In the genomic region with DNA sequence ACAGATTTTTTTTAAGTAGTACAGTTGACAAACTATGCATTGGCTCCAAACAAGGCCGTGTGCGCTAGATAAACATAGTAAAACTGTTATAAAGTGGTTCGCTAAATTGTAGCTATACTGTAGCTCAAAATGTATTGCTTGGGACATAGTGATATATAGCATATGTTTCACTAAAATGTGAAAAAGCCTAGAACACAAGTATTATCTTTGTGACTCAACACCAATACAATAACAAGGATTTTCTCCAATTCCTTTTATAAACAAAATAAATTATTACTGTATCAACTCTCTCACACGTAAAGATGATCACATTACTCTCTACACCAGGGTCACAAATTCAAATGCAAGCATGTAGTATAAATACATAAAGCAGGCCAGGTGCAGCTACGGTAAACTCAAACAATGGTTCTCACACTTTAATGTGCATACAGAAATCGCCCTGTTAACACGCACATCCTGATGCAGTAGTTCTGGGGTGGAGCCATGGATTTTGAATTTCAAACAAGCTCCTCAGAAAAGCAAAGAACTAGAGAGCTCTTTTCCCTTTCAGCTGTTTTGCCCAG, we compare ENCODE assay signal across 27 cellular contexts.
DNase-seq lines count a peak whose midpoint lies in the region; ATAC-seq and TF ChIP-seq lines count a peak whose summit lies in the region.
"Had no signal": no experiment of that assay in that cellular context is flagged by ENCODE, and none has a peak within 500 bp of the region (broad histone marks: within the 10 kb centered on the region; RNA-seq: fewer than 3 reads in every experiment).

No MANE protein-coding gene starts in this region.

- CTCF ChIA-PET in HEK293 (lab: Yijun Ruan, JAX): interaction anchor here (0.7 kb wide), 1 partner anchor 74 kb away, joined by 3 read pairs; no protein-coding TSS in a partner anchor

- no peaks in the 10 kb centered on the region for H3K27me3 ChIP-seq in foreskin keratinocyte
- H3K27me3 ChIP-seq: right lobe of liver, tibial nerve had no signal

- H3K4me3 ChIP-seq in HEK293 (ENCODE audit: low read depth, low read length): no peak overlapping the region
- H3K4me3 ChIP-seq: prostate gland, right lobe of liver, tibial nerve had no signal

- no peak for TF ChIP-seq CTCF in HEK293 (tag by site-specific recombination; IDR thresholded peaks at IDR 0.05)
- no peak for TF ChIP-seq CTCF in foreskin keratinocyte (conservative IDR thresholded peaks at IDR 0.05)

- no peak for ATAC-seq in foreskin keratinocyte
- ATAC-seq in GM21528 (IDR thresholded peaks at IDR 0.05; ENCODE audit: low FRiP score, unreplicated experiment): no peak
- ATAC-seq: activated CD8-positive, alpha-beta memory T cell treated with anti-CD3 and anti-CD28 coated beads, Interleukin-2, amount 10 ng/mL, durations not matched to agents 7 days and 5 days; activated T-cell treated with anti-CD3 and anti-CD28 coated beads, Interleukin-2, amount 50 U/mL, for 4 hours; naive thymus-derived CD8-positive, alpha-beta T cell; PC-3; right lobe of liver; SK-N-SH treated with all-trans-retinoic acid at 6 μM for 48 hours; T-helper 17 cell had no signal

- no peaks in the 10 kb centered on the region for H3K36me3 ChIP-seq in HEK293 (ENCODE audit: control insufficient read depth in 2 of 2, insufficient read depth in 1 of 2, low read length in 2 of 2)
- H3K36me3 ChIP-seq: prostate gland, right lobe of liver, tibial nerve had no signal

- peak; percentile 57 for DNase-seq in COLO668 (lab: John Stamatoyannopoulos, UW; ENCODE audit: unreplicated experiment)
- DNase-seq in NCI-H510A (lab: John Stamatoyannopoulos, UW): peak; percentile 38
- DNase-seq in brain pericyte (ENCODE audit: low read depth, low spot score): peak; percentile 70
- no peak for DNase-seq in COR-L47 (lab: John Stamatoyannopoulos, UW)
- no peak for DNase-seq in foreskin keratinocyte
- no peak for DNase-seq in GM19240 (ENCODE audit: insufficient read length, low spot score)
- DNase-seq: activated CD8-positive, alpha-beta memory T cell treated with anti-CD3 and anti-CD28 coated beads, Interleukin-2, amount 10 ng/mL, durations not matched to agents 7 days and 5 days; activated gamma-delta T cell; activated naive CD8-positive, alpha-beta T cell treated with anti-CD3 and anti-CD28 coated beads for 36 hours; activated T-cell treated with anti-CD3 and anti-CD28 coated beads, Interleukin-2, amount 50 U/mL, for 4 hours; AML-193; anterior cingulate cortex; CD4-positive, alpha-beta T cell; naive thymus-derived CD8-positive, alpha-beta T cell; NCI-H1048; NCI-H1930; NCI-H446; NK-92 treated with Interleukin-12 subunit alpha and Interleukin-12 subunit beta, amount 100 ng/mL, for 24 hours; PC-3; right lobe of liver; stimulated activated CD4-positive, alpha-beta T cell treated with anti-CD3 and anti-CD28 coated beads, Interleukin-4, amount 100 ng/mL, for 1 hour; T-helper 17 cell had no signal

- H3K27ac ChIP-seq in HEK293 (ENCODE audit: extremely low read depth, low read depth, low read length) (peak overlapping the region; percentile 26; the same call in 1 of the 2 replicates), foreskin keratinocyte (no peak overlapping the region)
- H3K27ac ChIP-seq: prostate gland, right lobe of liver, tibial nerve had no signal

- H3K9me3 ChIP-seq in HEK293 (ENCODE audit: control insufficient read depth, insufficient read depth, low read depth, low read length): no peaks in the 10 kb centered on the region
- H3K9me3 ChIP-seq: prostate gland, right lobe of liver, tibial nerve had no signal

- POLR2A ChIA-PET in HEK293 (lab: Yijun Ruan, JAX): no interaction called here

- H3K4me1 ChIP-seq in HEK293 (ENCODE audit: control insufficient read depth, insufficient read depth, low read length) (peaks cover 42% of the 10 kb centered on the region), foreskin keratinocyte (no peaks in the 10 kb centered on the region)
- H3K4me1 ChIP-seq: prostate gland, tibial nerve had no signal

TF ChIP-seq in HEK293, 187 proteins besides CTCF, POLR2A, EP300 and RAD21 (continues in another document):
- TF ChIP-seq ZSCAN30 (tag by site-specific recombination; IDR thresholded peaks at IDR 0.05): 0 out of 2 replicates have a peak, but pooled peaks have one; percentile 38
- TF ChIP-seq ZNF10 (tag by site-specific recombination; IDR thresholded peaks at IDR 0.05): no peak
- no peak for TF ChIP-seq ZNF600 (tag by site-specific recombination; IDR thresholded peaks at IDR 0.05)
- no peak for TF ChIP-seq MEIS1 (CRISPR knock-in tag; IDR thresholded peaks at IDR 0.05; ENCODE audit: borderline replicate concordance)
- TF ChIP-seq BCL11B (tag by site-specific recombination; IDR thresholded peaks at IDR 0.05; ENCODE audit: low read depth): no peak
- TF ChIP-seq ZFP69B (tag by site-specific recombination; IDR thresholded peaks at IDR 0.05): peak; percentile 87
- TF ChIP-seq SALL2 (tag by site-specific recombination; IDR thresholded peaks at IDR 0.05; ENCODE audit: borderline replicate concordance): 0 out of 2 replicates have a peak, but pooled peaks have one; percentile 41
- TF ChIP-seq, protein P1, sequence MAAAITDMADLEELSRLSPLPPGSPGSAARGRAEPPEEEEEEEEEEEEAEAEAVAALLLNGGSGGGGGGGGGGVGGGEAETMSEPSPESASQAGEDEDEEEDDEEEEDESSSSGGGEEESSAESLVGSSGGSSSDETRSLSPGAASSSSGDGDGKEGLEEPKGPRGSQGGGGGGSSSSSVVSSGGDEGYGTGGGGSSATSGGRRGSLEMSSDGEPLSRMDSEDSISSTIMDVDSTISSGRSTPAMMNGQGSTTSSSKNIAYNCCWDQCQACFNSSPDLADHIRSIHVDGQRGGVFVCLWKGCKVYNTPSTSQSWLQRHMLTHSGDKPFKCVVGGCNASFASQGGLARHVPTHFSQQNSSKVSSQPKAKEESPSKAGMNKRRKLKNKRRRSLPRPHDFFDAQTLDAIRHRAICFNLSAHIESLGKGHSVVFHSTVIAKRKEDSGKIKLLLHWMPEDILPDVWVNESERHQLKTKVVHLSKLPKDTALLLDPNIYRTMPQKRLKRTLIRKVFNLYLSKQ (tag by site-specific recombination; IDR thresholded peaks at IDR 0.05; ENCODE audit: borderline replicate concordance): no peak
- TF ChIP-seq, protein P2, sequence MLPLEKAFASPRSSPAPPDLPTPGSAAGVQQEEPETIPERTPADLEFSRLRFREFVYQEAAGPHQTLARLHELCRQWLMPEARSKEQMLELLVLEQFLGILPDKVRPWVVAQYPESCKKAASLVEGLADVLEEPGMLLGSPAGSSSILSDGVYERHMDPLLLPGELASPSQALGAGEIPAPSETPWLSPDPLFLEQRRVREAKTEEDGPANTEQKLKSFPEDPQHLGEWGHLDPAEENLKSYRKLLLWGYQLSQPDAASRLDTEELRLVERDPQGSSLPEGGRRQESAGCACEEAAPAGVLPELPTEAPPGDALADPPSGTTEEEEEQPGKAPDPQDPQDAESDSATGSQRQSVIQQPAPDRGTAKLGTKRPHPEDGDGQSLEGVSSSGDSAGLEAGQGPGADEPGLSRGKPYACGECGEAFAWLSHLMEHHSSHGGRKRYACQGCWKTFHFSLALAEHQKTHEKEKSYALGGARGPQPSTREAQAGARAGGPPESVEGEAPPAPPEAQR (tag by site-specific recombination; IDR thresholded peaks at IDR 0.05): peak; percentile 49; the same call in 1 of the 2 replicates
- peak; percentile 76 for TF ChIP-seq ZNF24 (tag by site-specific recombination; IDR thresholded peaks at IDR 0.05)
- TF ChIP-seq, protein P3, sequence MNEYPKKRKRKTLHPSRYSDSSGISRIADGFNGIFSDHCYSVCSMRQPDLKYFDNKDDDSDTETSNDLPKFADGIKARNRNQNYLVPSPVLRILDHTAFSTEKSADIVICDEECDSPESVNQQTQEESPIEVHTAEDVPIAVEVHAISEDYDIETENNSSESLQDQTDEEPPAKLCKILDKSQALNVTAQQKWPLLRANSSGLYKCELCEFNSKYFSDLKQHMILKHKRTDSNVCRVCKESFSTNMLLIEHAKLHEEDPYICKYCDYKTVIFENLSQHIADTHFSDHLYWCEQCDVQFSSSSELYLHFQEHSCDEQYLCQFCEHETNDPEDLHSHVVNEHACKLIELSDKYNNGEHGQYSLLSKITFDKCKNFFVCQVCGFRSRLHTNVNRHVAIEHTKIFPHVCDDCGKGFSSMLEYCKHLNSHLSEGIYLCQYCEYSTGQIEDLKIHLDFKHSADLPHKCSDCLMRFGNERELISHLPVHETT (tag by site-specific recombination; IDR thresholded peaks at IDR 0.05): peak; percentile 47; the same call in 1 of the 2 replicates
- TF ChIP-seq ZNF114 (tag by site-specific recombination; IDR thresholded peaks at IDR 0.05): no peak
- TF ChIP-seq, protein P4, sequence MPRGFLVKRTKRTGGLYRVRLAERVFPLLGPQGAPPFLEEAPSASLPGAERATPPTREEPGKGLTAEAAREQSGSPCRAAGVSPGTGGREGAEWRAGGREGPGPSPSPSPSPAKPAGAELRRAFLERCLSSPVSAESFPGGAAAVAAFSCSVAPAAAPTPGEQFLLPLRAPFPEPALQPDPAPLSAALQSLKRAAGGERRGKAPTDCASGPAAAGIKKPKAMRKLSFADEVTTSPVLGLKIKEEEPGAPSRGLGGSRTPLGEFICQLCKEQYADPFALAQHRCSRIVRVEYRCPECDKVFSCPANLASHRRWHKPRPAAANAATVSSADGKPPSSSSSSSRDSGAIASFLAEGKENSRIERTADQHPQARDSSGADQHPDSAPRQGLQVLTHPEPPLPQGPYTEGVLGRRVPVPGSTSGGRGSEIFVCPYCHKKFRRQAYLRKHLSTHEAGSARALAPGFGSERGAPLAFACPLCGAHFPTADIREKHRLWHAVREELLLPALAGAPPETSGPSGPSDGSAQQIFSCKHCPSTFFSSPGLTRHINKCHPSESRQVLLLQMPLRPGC (tag by site-specific recombination; IDR thresholded peaks at IDR 0.05): no peak
- no peak for TF ChIP-seq ZNF660 (tag by site-specific recombination; IDR thresholded peaks at IDR 0.05)
- peak; percentile 76 for TF ChIP-seq KLF10 (tag by site-specific recombination; IDR thresholded peaks at IDR 0.05)

Comparison
In these comparisons a context has a peak if more than half of its experiments do, and no peak if none do; other contexts are left out.
1. DNase-seq: peak in COLO668 (single experiment), NCI-H510A (single experiment) and brain pericyte (single experiment); none in COR-L47 (single experiment), foreskin keratinocyte (0 of 2) and GM19240 (single experiment).